8 cellular contexts compared by ENCODE assay signal in genomic region chr14:23071244-23071974, GRCh38. TPM values are rescaled to one million over a fixed set of nuclear protein-coding genes. Genes with fewer than 3 reads are reported as not detected.
A peak's percentile ranks its signal among the peaks of the same experiment; 100 is the strongest.
DNase-seq lines count a peak whose midpoint lies in the region; ATAC-seq, FAIRE-seq and TF ChIP-seq lines count a peak whose summit lies in the region.

No MANE protein-coding gene starts in this region.

- H3K4me1 Mint-ChIP-seq in astrocyte (ENCODE audit: low read depth, unreplicated experiment), result peaks cover 27% of the 10 kb centered on the region

- H3K9me3 Mint-ChIP-seq in astrocyte (ENCODE audit: unreplicated experiment), result no peaks in the 10 kb centered on the region

- H3K4me1 ChIP-seq in astrocyte (ENCODE audit: insufficient read depth, low read length), result peaks cover 37% of the 10 kb centered on the region

- FAIRE-seq in astrocyte (lab: Jason Lieb, UNC), result no peak

- H3K9ac ChIP-seq in astrocyte (ENCODE audit: low read length), result peak overlapping the region; percentile 99

- no peaks in the 10 kb centered on the region for H3K27me3 Mint-ChIP-seq in astrocyte (ENCODE audit: low read depth, unreplicated experiment)

- peaks cover 6% of the 10 kb centered on the region for H3K36me3 Mint-ChIP-seq in astrocyte (ENCODE audit: low read depth, unreplicated experiment)

- H3K27me3 ChIP-seq in astrocyte (ENCODE audit: insufficient read depth, low read length), result no peaks in the 10 kb centered on the region

- in situ Hi-C loops in GM13976 (cut with MboI; ENCODE audit: low sequenced_read_pairs, unreplicated experiment), result no loop called here

- peak overlapping the region; percentile 92 for H3K27ac Mint-ChIP-seq in astrocyte (ENCODE audit: unreplicated experiment)

- no peak overlapping the region for H2AFZ ChIP-seq in astrocyte (ENCODE audit: low read depth, low read length)

- H3K4me3 ChIP-seq in astrocyte (ENCODE audit: insufficient read depth, low read depth, low read length) (peak overlapping the region; percentile 98), skeletal muscle cell (ENCODE audit: low read depth, low read length) (peak overlapping the region; percentile 61)

- POLR2A ChIA-PET in RWPE1 (lab: Yijun Ruan, JAX; ENCODE audit: low non-redundant PET), result interaction anchor here (0.6 to 1.5 kb wide), 2 partner anchors 9 to 234 kb away, joined by 3 read pairs; no protein-coding TSS in a partner anchor

- CTCF ChIA-PET in RWPE1 (lab: Yijun Ruan, JAX), result interaction anchor here (0.5 kb wide), 1 partner anchor 101 kb away, joined by 3 read pairs; no protein-coding TSS in a partner anchor

- TF ChIP-seq CTCF in GM13976 (IDR thresholded peaks at IDR 0.05; ENCODE audit: borderline replicate concordance, control extremely low read depth, extremely low read depth, insufficient read depth, missing control alignments) (no peak), RWPE1 (conservative IDR thresholded peaks at IDR 0.05; ENCODE audit: low read depth) (no peak), astrocyte (IDR thresholded peaks at IDR 0.05; ENCODE audit: insufficient read depth, low read depth, low read length) (no peak)

- peak; percentile 90 for ATAC-seq in HG02798 (IDR thresholded peaks at IDR 0.05; ENCODE audit: poor library complexity, unreplicated experiment)

- H3K4me3 Mint-ChIP-seq in astrocyte (ENCODE audit: unreplicated experiment), result peak overlapping the region; percentile 97

- no peaks in the 10 kb centered on the region for H3K9me3 ChIP-seq in astrocyte (ENCODE audit: insufficient read depth, low read depth, low read length)

- peaks cover 55% of the 10 kb centered on the region for H4K20me1 ChIP-seq in astrocyte (ENCODE audit: insufficient read depth, low read length)

- peaks cover 81% of the 10 kb centered on the region for H3K79me2 ChIP-seq in astrocyte (ENCODE audit: insufficient read depth, low read length)

- peaks cover 46% of the 10 kb centered on the region for H3K36me3 ChIP-seq in astrocyte (ENCODE audit: insufficient read depth, low read length)

- peak; percentile 88 for DNase-seq in GM13976 (ENCODE audit: low spot score)
- DNase-seq in RWPE1 (ENCODE audit: low spot score), result peak; percentile 91
- peak; percentile 93 for DNase-seq in astrocyte (ENCODE audit: low read depth)
- DNase-seq in iPS DF 19.7 (ENCODE audit: low read depth, low spot score), result peak; percentile 90
- peak; percentile 86 for DNase-seq in skeletal muscle cell (ENCODE audit: low read depth)
- DNase-seq in NCI-H446 treated with DMSO at 0.1 percent for 48 hours (lab: John Stamatoyannopoulos, UW), result no peak
- no peak for DNase-seq in DMS 273 treated with DMSO at 0.1 percent for 48 hours (lab: John Stamatoyannopoulos, UW)

- H3K4me2 ChIP-seq in astrocyte (ENCODE audit: low read length), result peak overlapping the region; percentile 97

- H3K27ac ChIP-seq in RWPE1 (peak overlapping the region; percentile 81), astrocyte (ENCODE audit: low read depth, low read length) (peak overlapping the region; percentile 89)

RNA-seq across cellular contexts. Expression of gene CDH24, which starts 14.1 kb away (rescaled TPM):
- total RNA-seq in astrocyte, result 17.4 and 22.2 TPM in 2 replicates

RNA-seq across cellular contexts. Expression of gene ACIN1, which starts 23.5 kb away (rescaled TPM):
- total RNA-seq in astrocyte, result 186 and 208 TPM in 2 replicates

RNA-seq across cellular contexts. Expression of gene C14orf119, which starts 23.9 kb away (rescaled TPM):
- total RNA-seq in astrocyte, result 79.5 and 83.9 TPM in 2 replicates

RNA-seq across cellular contexts. Expression of gene PSMB11, which starts 29.4 kb away (rescaled TPM):
- not detected in 2 replicates for total RNA-seq in astrocyte

RNA-seq across cellular contexts. Expression of gene CIROP, which starts 33.4 kb away (rescaled TPM):
- not detected in 2 replicates for total RNA-seq in astrocyte

Comparison
In these comparisons a context has a peak if more than half of its experiments do, and no peak if none do; other contexts are left out.
1. DNase-seq: peak in GM13976 (single experiment), RWPE1 (single experiment), astrocyte (single experiment), iPS DF 19.7 (single experiment) and skeletal muscle cell (single experiment); none in NCI-H446 treated with DMSO at 0.1 percent for 48 hours (single experiment) and DMS 273 treated with DMSO at 0.1 percent for 48 hours (single experiment).